ENCODE assay signal across 21 cellular contexts in genomic region chr9:112864413-112864812, GRCh38. TPM values are rescaled to one million over a fixed set of nuclear protein-coding genes. Genes with fewer than 3 reads are reported as not detected.
"Had no signal": no experiment of that assay in that cellular context is flagged by ENCODE, and none has a peak within 500 bp of the region (broad histone marks: within the 10 kb centered on the region; RNA-seq: fewer than 3 reads in every experiment).

No MANE protein-coding gene starts in this region.

- H2AFZ ChIP-seq: parathyroid adenoma had no signal

- H3K9ac ChIP-seq: parathyroid adenoma had no signal

- H3K36me3 ChIP-seq: uterus had no signal

- ATAC-seq: activated naive CD8-positive, alpha-beta T cell treated with anti-CD3 and anti-CD28 coated beads, Interleukin-2, amount 50 U/mL, for 24 hours; mucosa of descending colon; naive thymus-derived CD4-positive, alpha-beta T cell had no signal

- H3K27ac ChIP-seq: epithelial cell of prostate, parathyroid adenoma, sigmoid colon, thoracic aorta, uterus had no signal

- H3K4me1 ChIP-seq: parathyroid adenoma, uterus had no signal

- H3K27me3 ChIP-seq: sigmoid colon, uterus had no signal

- H3K4me3 ChIP-seq: mucosa of descending colon, sigmoid colon, thoracic aorta, uterus had no signal

- H3K9me3 ChIP-seq: mucosa of descending colon, sigmoid colon, thoracic aorta, uterus had no signal

- DNase-seq: activated CD4-positive, alpha-beta T cell treated with anti-CD3 and anti-CD28 coated beads, Interleukin-2, amount 10 ng/mL, durations not matched to agents 7 days and 5 days; activated CD4-positive, CD25-positive, alpha-beta regulatory T cell; activated CD8-positive, alpha-beta memory T cell treated with anti-CD3 and anti-CD28 coated beads for 24 hours; activated naive CD4-positive, alpha-beta T cell; activated naive CD8-positive, alpha-beta T cell treated with anti-CD3 and anti-CD28 coated beads, Interleukin-2, amount 50 U/mL, for 24 hours; aorta; cerebellar nuclear complex; foreskin melanocyte; kidney glomerular epithelial cell; mucosa of descending colon; naive thymus-derived CD4-positive, alpha-beta T cell; sigmoid colon; stimulated activated CD4-positive, alpha-beta T cell treated with anti-CD3 and anti-CD28 coated beads, Interleukin-1b, Interleukin-23, amount 100 ng/mL, for 48 hours; uterus had no signal

RNA-seq across cellular contexts. Expression of gene SLC46A2, which starts 26.3 kb away (rescaled TPM):
- total RNA-seq: activated CD4-positive, alpha-beta T cell treated with anti-CD3 and anti-CD28 coated beads, Interleukin-2, amount 10 ng/mL, durations not matched to agents 7 days and 5 days; activated T-helper 1 cell treated with anti-CD3 and anti-CD28 coated beads, Interleukin-12 subunit alpha, Interleukin-12 subunit beta, Interleukin-2, Interleukin-4 antibody, amounts not matched to agents 30 ng/mL and 10 ng/mL and 1 ng/mL, durations not matched to agents 14 hours and 24 hours and 36 hours; dermis microvascular lymphatic vessel endothelial cell; fibroblast of lung; T-helper 2 cell treated with Interferon-gamma antibody and Interleukin-4, amounts not matched to agents 100 ng/mL and 5 ng/mL, for 36 hours; uterus had no signal
- polyA plus RNA-seq: aorta, fibroblast of lung had no signal
